27 cellular contexts compared by ENCODE assay signal in the genomic region with DNA sequence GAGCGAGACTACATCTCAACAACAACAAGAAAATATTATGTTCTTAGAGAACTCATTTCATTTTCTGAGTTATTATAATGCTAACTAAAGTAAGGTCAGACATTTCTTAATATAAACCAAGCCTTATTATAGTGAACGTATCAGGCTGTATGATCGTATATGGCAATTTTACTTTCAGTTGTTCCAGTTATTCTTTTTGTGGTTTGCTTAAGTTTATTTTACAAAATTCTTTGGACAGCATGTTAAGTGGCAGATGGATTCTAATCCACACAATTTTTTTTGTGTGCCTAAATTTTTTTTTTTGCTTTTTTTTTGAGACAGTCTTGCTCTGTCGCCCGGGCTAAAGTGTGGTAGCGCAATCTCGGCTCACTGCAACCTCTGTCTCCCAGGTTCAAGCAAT. TPM values are rescaled to one million over a fixed set of nuclear protein-coding genes. Genes with fewer than 3 reads are reported as not detected.
DNase-seq lines count a peak whose midpoint lies in the region; ATAC-seq, FAIRE-seq and TF ChIP-seq lines count a peak whose summit lies in the region.
"Had no signal": no experiment of that assay in that cellular context is flagged by ENCODE, and none has a peak within 500 bp of the region (broad histone marks: within the 10 kb centered on the region; RNA-seq: fewer than 3 reads in every experiment).

No MANE protein-coding gene starts in this region.

- H3K9me3 ChIP-seq in SK-N-SH (no peaks in the 10 kb centered on the region), MG63 (no peaks in the 10 kb centered on the region), endothelial cell of umbilical vein (replicated peaks; ENCODE audit: control insufficient read depth, insufficient read depth, low read length) (no peaks in the 10 kb centered on the region), osteoblast (ENCODE audit: low read depth, low read length) (no peaks in the 10 kb centered on the region)
- H3K9me3 ChIP-seq: gastrocnemius medialis, psoas muscle had no signal

- H3K27ac ChIP-seq in SK-N-SH (ENCODE audit: low read depth in 2 of 2, low read length in 1 of 2), result peak overlapping the region in 1 of 2 experiments; percentile 76; a peak in 2 of 4 replicates
- peak overlapping the region; percentile 98 for H3K27ac ChIP-seq in endothelial cell of umbilical vein (ENCODE audit: insufficient read depth, low read depth, low read length)
- peak overlapping the region; percentile 68 for H3K27ac ChIP-seq in osteoblast (ENCODE audit: low read depth, low read length)
- H3K27ac ChIP-seq: 22Rv1, KMS-11, neural progenitor cell had no signal

- FAIRE-seq in endothelial cell of umbilical vein (lab: Jason Lieb, UNC), result no peak
- FAIRE-seq: keratinocyte had no signal

- CTCF ChIA-PET in SK-N-SH (lab: Yijun Ruan, JAX) (no interaction called here), endothelial cell of umbilical vein (lab: Charles Lee) (no interaction called here), Calu3 (lab: Charles Lee) (no interaction called here)

- peaks cover 54% of the 10 kb centered on the region for H3K79me2 ChIP-seq in SK-N-SH (ENCODE audit: insufficient read depth)
- peaks cover 21% of the 10 kb centered on the region for H3K79me2 ChIP-seq in endothelial cell of umbilical vein (ENCODE audit: control insufficient read depth, insufficient read depth, low read length)
- H3K79me2 ChIP-seq in osteoblast (ENCODE audit: insufficient read depth, low read length), result peaks cover 10% of the 10 kb centered on the region

- no TSS peak for BruUV-seq in endothelial cell of umbilical vein (replicated peaks; lab: Mats Ljungman, UMichigan)
- no TSS peak for BruUV-seq in Calu3 (replicated peaks; lab: Mats Ljungman, UMichigan)

- no peaks in the 10 kb centered on the region for H3K9me1 ChIP-seq in endothelial cell of umbilical vein (replicated peaks; ENCODE audit: control insufficient read depth, extremely low read depth, insufficient read depth, low read length)

- no peak for ATAC-seq in SK-N-SH treated with all-trans-retinoic acid at 6 μM for 48 hours
- ATAC-seq: activated CD4-positive, CD25-positive, alpha-beta regulatory T cell treated with anti-CD3 and anti-CD28 coated beads, Interleukin-2, amount 50 U/mL, for 24 hours; activated CD8-positive, alpha-beta memory T cell treated with anti-CD3 and anti-CD28 coated beads, Interleukin-2, amount 10 ng/mL, durations not matched to agents 7 days and 5 days; gastrocnemius medialis; psoas muscle; T-cell had no signal

- TF ChIP-seq EP300 in SK-N-SH (IDR thresholded peaks at IDR 0.05; ENCODE audit: borderline replicate concordance in 1 of 2, low read depth in 1 of 2, low read length in 1 of 2), result no peak

- H3K4me1 ChIP-seq in SK-N-SH (ENCODE audit: control insufficient read depth in 1 of 2, insufficient read depth in 2 of 2, low read depth in 1 of 2, low read length in 1 of 2), result peaks cover 0 to 41% of the 10 kb centered on the region in 2 experiments; a peak in 3 of 4 replicates
- peaks cover 85% of the 10 kb centered on the region for H3K4me1 ChIP-seq in endothelial cell of umbilical vein (ENCODE audit: control insufficient read depth, extremely low read depth, insufficient read depth, low read length)
- peaks cover 57% of the 10 kb centered on the region for H3K4me1 ChIP-seq in osteoblast (ENCODE audit: insufficient read depth, low read length)

- peaks cover 83% of the 10 kb centered on the region for H3F3A ChIP-seq in SK-N-SH (replicated peaks; ENCODE audit: insufficient read depth)

- no peak overlapping the region for H3K4me3 Mint-ChIP-seq in Calu3 (ENCODE audit: low read depth, unreplicated experiment)
- H3K4me3 Mint-ChIP-seq: activated CD8-positive, alpha-beta memory T cell treated with anti-CD3 and anti-CD28 coated beads, Interleukin-2, amount 10 ng/mL, durations not matched to agents 7 days and 5 days; CD8-positive, alpha-beta memory T cell; HFFc6; neural progenitor cell; T-cell had no signal

- no peaks in the 10 kb centered on the region for H3K27me3 ChIP-seq in SK-N-SH (ENCODE audit: insufficient read depth)
- no peaks in the 10 kb centered on the region for H3K27me3 ChIP-seq in MG63
- H3K27me3 ChIP-seq in endothelial cell of umbilical vein (ENCODE audit: control insufficient read depth in 2 of 2, insufficient read depth in 2 of 2, low read length in 2 of 2), result no peaks in the 10 kb centered on the region
- no peaks in the 10 kb centered on the region for H3K27me3 ChIP-seq in osteoblast (ENCODE audit: insufficient read depth, low read length)
- H3K27me3 ChIP-seq: gastrocnemius medialis, neural progenitor cell had no signal

- H3K4me2 ChIP-seq in SK-N-SH (no peak overlapping the region), endothelial cell of umbilical vein (ENCODE audit: insufficient read depth, low read length) (peak overlapping the region; percentile 43), osteoblast (ENCODE audit: insufficient read depth, low read length) (peak overlapping the region; percentile 39)
- H3K4me2 ChIP-seq: KMS-11, neural progenitor cell had no signal

- H3K36me3 Mint-ChIP-seq in Calu3 (ENCODE audit: insufficient read depth, unreplicated experiment), result peaks cover 19% of the 10 kb centered on the region

- H2AFZ ChIP-seq in SK-N-SH (ENCODE audit: low read depth) (no peak overlapping the region), endothelial cell of umbilical vein (ENCODE audit: low read depth, low read length) (no peak overlapping the region), osteoblast (ENCODE audit: low read length) (no peak overlapping the region)
- H2AFZ ChIP-seq: neural progenitor cell had no signal

- POLR2A ChIA-PET in SK-N-SH (lab: Yijun Ruan, JAX), result no interaction called here
- POLR2A ChIA-PET in endothelial cell of umbilical vein (lab: Charles Lee), result no interaction called here

- 98% methylated on average over 7 of the region's 7 CpGs for WGBS in SK-N-SH (ENCODE audit: low lambda C conversion rate)

- intact Hi-C loops in endothelial cell of umbilical vein (cut with micrococcal nuclease) (loop anchor here (2.0 kb wide), 1 partner anchor 16 kb away; no protein-coding TSS in a partner anchor), Calu3 (cut with micrococcal nuclease; ENCODE audit: unreplicated experiment) (no loop called here)

- TF ChIP-seq RAD21 in SK-N-SH (IDR thresholded peaks at IDR 0.05; ENCODE audit: low read length), result no peak

- H3K9ac ChIP-seq in SK-N-SH, result 0 out of 2 replicates have a peak overlapping the region, but pooled peaks have one; percentile 31
- peak overlapping the region; percentile 61 for H3K9ac ChIP-seq in endothelial cell of umbilical vein (replicated peaks; ENCODE audit: extremely low read depth, insufficient read depth, low read length)
- H3K9ac ChIP-seq: KMS-11, neural progenitor cell had no signal

- H3K36me3 ChIP-seq in SK-N-SH (replicated peaks in 1 of 2; ENCODE audit: control insufficient read depth in 1 of 2, insufficient read depth in 2 of 2, low read length in 1 of 2), result peaks cover 5 to 32% of the 10 kb centered on the region in 2 experiments
- H3K36me3 ChIP-seq in MG63, result peaks cover 16% of the 10 kb centered on the region
- H3K36me3 ChIP-seq in endothelial cell of umbilical vein (ENCODE audit: control insufficient read depth in 2 of 2, extremely low read depth in 1 of 2, insufficient read depth in 2 of 2, low read length in 2 of 2), result no peaks in the 10 kb centered on the region
- peaks cover 5% of the 10 kb centered on the region for H3K36me3 ChIP-seq in osteoblast (ENCODE audit: insufficient read depth, low read length)
- H3K36me3 ChIP-seq: neural progenitor cell had no signal

- no peaks in the 10 kb centered on the region for H4K20me1 ChIP-seq in SK-N-SH (ENCODE audit: insufficient read depth)
- H4K20me1 ChIP-seq in endothelial cell of umbilical vein (replicated peaks; ENCODE audit: control insufficient read depth, extremely low read depth, insufficient read depth, low read length), result no peaks in the 10 kb centered on the region
- H4K20me1 ChIP-seq in osteoblast (ENCODE audit: insufficient read depth, low read length), result no peaks in the 10 kb centered on the region

- dilution Hi-C loops in endothelial cell of umbilical vein (cut with MboI; ENCODE audit: extremely low pct_ligation_motif_present, low sequenced_read_pairs), result no loop called here

- peaks cover 7% of the 10 kb centered on the region for H3K4me1 Mint-ChIP-seq in Calu3 (ENCODE audit: low read depth, unreplicated experiment)

- H3K4me3 ChIP-seq in SK-N-SH (ENCODE audit: low read depth in 2 of 2, low read length in 1 of 2) (no peak overlapping the region), MG63 (peak overlapping the region; percentile 20), endothelial cell of umbilical vein (replicated peaks in 1 of 3; ENCODE audit: insufficient read depth in 1 of 3, low read depth in 1 of 3, low read length in 3 of 3) (no peak overlapping the region), osteoblast (ENCODE audit: insufficient read depth, low read length) (no peak overlapping the region)
- H3K4me3 ChIP-seq: gastrocnemius medialis, neural progenitor cell, psoas muscle had no signal

- H3K9me3 Mint-ChIP-seq in Calu3 (ENCODE audit: low read depth, unreplicated experiment), result no peaks in the 10 kb centered on the region
- H3K9me3 Mint-ChIP-seq: CD8-positive, alpha-beta memory T cell; HFFc6; neural progenitor cell; T-cell had no signal

- no peak overlapping the region for H3K27ac Mint-ChIP-seq in Calu3 (ENCODE audit: unreplicated experiment)
- H3K27ac Mint-ChIP-seq: activated CD8-positive, alpha-beta memory T cell treated with anti-CD3 and anti-CD28 coated beads, Interleukin-2, amount 10 ng/mL, durations not matched to agents 7 days and 5 days; CD8-positive, alpha-beta memory T cell; HFFc6; neural progenitor cell; T-cell had no signal

- H3K27me3 Mint-ChIP-seq in Calu3 (ENCODE audit: unreplicated experiment), result no peaks in the 10 kb centered on the region
- H3K27me3 Mint-ChIP-seq: activated CD8-positive, alpha-beta memory T cell treated with anti-CD3 and anti-CD28 coated beads, Interleukin-2, amount 10 ng/mL, durations not matched to agents 7 days and 5 days; CD8-positive, alpha-beta memory T cell; T-cell had no signal

- H3K9me2 ChIP-seq in SK-N-SH, result no peaks in the 10 kb centered on the region

- peak; percentile 8 for TF ChIP-seq POLR2A in endothelial cell of umbilical vein (IDR thresholded peaks at IDR 0.05; ENCODE audit: low read depth, low read length)

- TF ChIP-seq CTCF in SK-N-SH (IDR thresholded peaks at IDR 0.05) (no peak), endothelial cell of umbilical vein (IDR thresholded peaks at IDR 0.05; ENCODE audit: extremely low read depth in 1 of 2, insufficient read depth in 1 of 2, low read depth in 1 of 2, low read length in 2 of 2) (no peak), osteoblast (IDR thresholded peaks at IDR 0.05; ENCODE audit: extremely low read depth, low read depth, low read length) (no peak), Calu3 (IDR thresholded peaks at IDR 0.05; ENCODE audit: unreplicated experiment) (no peak)

- DNase-seq in SK-N-SH (no peak), MG63 (no peak), endothelial cell of umbilical vein (ENCODE audit: low read depth, low spot score) (no peak), osteoblast (ENCODE audit: insufficient read length, low spot score, missing footprints) (no peak), COLO668 (lab: John Stamatoyannopoulos, UW; ENCODE audit: unreplicated experiment) (no peak), Calu3 (no peak)
- no peak for DNase-seq in activated CD4-positive, CD25-positive, alpha-beta regulatory T cell treated with anti-CD3 and anti-CD28 coated beads, Interleukin-2, amount 50 U/mL, for 72 hours
- DNase-seq: activated CD8-positive, alpha-beta memory T cell treated with anti-CD3 and anti-CD28 coated beads, Interleukin-2, amount 10 ng/mL, durations not matched to agents 7 days and 5 days; activated effector memory CD4-positive, alpha-beta T cell treated with anti-CD3 and anti-CD28 coated beads, Interleukin-2, amount 50 U/mL, for 16 hours; amniotic stem cell; CD8-positive, alpha-beta memory T cell; DMS79; gastrocnemius medialis; HFFc6; MV-4-11; NCI-H1694 treated with DMSO at 0.1 percent for 48 hours; NCI-H2227 treated with DMSO at 0.1 percent for 48 hours; NCI-H774; psoas muscle; SHP77 treated with DMSO at 0.1 percent for 48 hours; T-cell had no signal

RNA-seq across cellular contexts. Expression of a gene that starts 59.0 kb away (rescaled TPM):
- polyA plus RNA-seq in SK-N-SH (2012; rRNA removed), result 169 and 338 TPM in 2 replicates
- polyA plus RNA-seq in SK-N-SH (2012; cell fraction: cytosol; rRNA removed), result 92.0 and 104 TPM in 2 replicates
- 660 and 1,365 TPM in 2 replicates for polyA plus RNA-seq in SK-N-SH (2012; cell fraction: nucleus; rRNA removed)
- 161 and 190 TPM in 2 replicates for total RNA-seq in MG63 (2014; rRNA removed; shearing (Covaris generic); ENCODE audit: low replicate concordance)
- 270 and 321 TPM in 2 replicates for total RNA-seq in endothelial cell of umbilical vein
- polyA plus RNA-seq in endothelial cell of umbilical vein, result 121 and 138 TPM in 2 replicates
- 82.1 and 129 TPM in 2 replicates for polyA plus RNA-seq in endothelial cell of umbilical vein (2011; cell fraction: cytosol; rRNA removed)
- polyA plus RNA-seq in endothelial cell of umbilical vein (2011; cell fraction: nucleus; rRNA removed), result 480 and 810 TPM in 2 replicates
- 259 and 273 TPM in 2 replicates for polyA plus RNA-seq in endothelial cell of umbilical vein (2012)
- polyA minus RNA-seq in endothelial cell of umbilical vein, result 581 and 744 TPM in 2 replicates
- 54.0 TPM for polyA minus RNA-seq in endothelial cell of umbilical vein (2011; cell fraction: cytosol; rRNA and poly(A)+ RNA removed)
- polyA minus RNA-seq in endothelial cell of umbilical vein (2011; cell fraction: nucleus; rRNA and poly(A)+ RNA removed), result 786 and 1,192 TPM in 2 replicates
- total RNA-seq in osteoblast, result 415 and 445 TPM in 2 replicates
- total RNA-seq in Calu3 (2022), result 306 and 315 TPM in 2 replicates

RNA-seq across cellular contexts. Expression of a gene that starts 59.3 kb away (rescaled TPM):
- polyA plus RNA-seq in SK-N-SH (2012; rRNA removed) (101 and 140 TPM in 2 replicates), endothelial cell of umbilical vein (40.0 and 46.7 TPM in 2 replicates)
- polyA plus RNA-seq in SK-N-SH (2012; cell fraction: cytosol; rRNA removed), result 135 and 161 TPM in 2 replicates
- 53.0 and 94.5 TPM in 2 replicates for polyA plus RNA-seq in SK-N-SH (2012; cell fraction: nucleus; rRNA removed)
- 38.1 and 40.6 TPM in 2 replicates for total RNA-seq in MG63 (2014; rRNA removed; shearing (Covaris generic); ENCODE audit: low replicate concordance)
- total RNA-seq in endothelial cell of umbilical vein (40.1 and 41.2 TPM in 2 replicates), osteoblast (8.0 and 14.7 TPM in 2 replicates), Calu3 (2022) (29.8 and 32.3 TPM in 2 replicates)
- polyA plus RNA-seq in endothelial cell of umbilical vein (2011; cell fraction: cytosol; rRNA removed), result 67.8 and 71.1 TPM in 2 replicates
- 35.3 and 44.1 TPM in 2 replicates for polyA plus RNA-seq in endothelial cell of umbilical vein (2011; cell fraction: nucleus; rRNA removed)
- 66.7 and 78.1 TPM in 2 replicates for polyA plus RNA-seq in endothelial cell of umbilical vein (2012)
- 49.5 and 59.7 TPM in 2 replicates for polyA minus RNA-seq in endothelial cell of umbilical vein
- 13.0 TPM for polyA minus RNA-seq in endothelial cell of umbilical vein (2011; cell fraction: cytosol; rRNA and poly(A)+ RNA removed)
- 13.7 and 17.6 TPM in 2 replicates for polyA minus RNA-seq in endothelial cell of umbilical vein (2011; cell fraction: nucleus; rRNA and poly(A)+ RNA removed)
